Comparison of ENCODE assay signal across 30 cellular contexts in genomic region chr10:109727436-109727835, GRCh38.
"Had no signal": no experiment of that assay in that cellular context is flagged by ENCODE, and none has a peak within 500 bp of the region (broad histone marks: within the 10 kb centered on the region; RNA-seq: fewer than 3 reads in every experiment).

No MANE protein-coding gene starts in this region.

- ATAC-seq: left colon; left lung; lower lobe of right lung; naive thymus-derived CD8-positive, alpha-beta T cell; right cardiac atrium; sciatic nerve; stimulated activated naive B cell treated with anti-CD40 and anti-IgM and Interleukin-4, amounts not matched to agents 10 μg/mL and 1 μg/mL and 100 μg/mL, for 72 hours; stimulated activated naive CD8-positive, alpha-beta T cell treated with anti-CD3 and anti-CD28 coated beads, Interleukin-15, Interleukin-2, amounts not matched to agents 100 U/mL and 50 U/mL, for 24 hours; upper lobe of right lung had no signal

- H3K27me3 ChIP-seq: left lung, neural progenitor cell, neutrophil, stomach, tibial artery, upper lobe of right lung had no signal

- H3K36me3 ChIP-seq: left lung, lower lobe of right lung, neural progenitor cell, neutrophil, stomach, thoracic aorta, tibial artery, upper lobe of right lung had no signal

- DNase-seq: head of caudate nucleus; hippocampal formation; left colon; left lung; lower lobe of right lung; mammary epithelial cell; mesenchymal stem cell; naive thymus-derived CD8-positive, alpha-beta T cell; nephron progenitor cell; occipital lobe; retina; right cardiac atrium; stimulated activated CD4-positive, alpha-beta T cell treated with anti-CD3 and anti-CD28 coated beads, Interleukin-12 subunit alpha, Interleukin-12 subunit beta, amount 100 ng/mL, for 4 hours; stimulated activated CD4-positive, alpha-beta T cell treated with anti-CD3 and anti-CD28 coated beads, Interleukin-15, amount 100 ng/mL, for 24 hours; stimulated activated CD4-positive, alpha-beta T cell treated with anti-CD3 and anti-CD28 coated beads, Interleukin-2, amount 100 ng/mL, for 24 hours; stimulated activated CD4-positive, alpha-beta T cell treated with anti-CD3 and anti-CD28 coated beads, Interleukin-4, amount 100 ng/mL, for 1 hour; stimulated activated naive B cell treated with anti-CD40 and anti-IgM and Interleukin-4, amounts not matched to agents 10 μg/mL and 1 μg/mL and 100 μg/mL, for 72 hours; stimulated activated naive CD8-positive, alpha-beta T cell treated with anti-CD3 and anti-CD28 coated beads, Interleukin-15, Interleukin-2, amounts not matched to agents 100 U/mL and 50 U/mL, for 24 hours; stomach; tibial artery; trophoblast cell; upper lobe of right lung had no signal

- H3K27ac ChIP-seq: left lung, lower lobe of right lung, neural progenitor cell, neutrophil, parathyroid adenoma, skin epidermis, stomach, thoracic aorta, tibial artery, upper lobe of right lung had no signal

- H3K9ac ChIP-seq: neural progenitor cell, parathyroid adenoma had no signal

- FAIRE-seq: keratinocyte, urothelium cell line had no signal

- H3K9me3 ChIP-seq: left lung, lower lobe of right lung, neutrophil, stomach, thoracic aorta, tibial artery, upper lobe of right lung had no signal

- H3K4me1 ChIP-seq: left lung, lower lobe of right lung, neural progenitor cell, parathyroid adenoma, stomach, tibial artery, upper lobe of right lung had no signal

- H3K4me3 ChIP-seq: left lung, lower lobe of right lung, neural progenitor cell, skin epidermis, stomach, thoracic aorta, tibial artery, upper lobe of right lung had no signal
